Comparison of ENCODE assay signal across 26 cellular contexts in genomic region chr1:65377496-65378268, GRCh38.
"Had no signal": no experiment of that assay in that cellular context is flagged by ENCODE, and none has a peak within 500 bp of the region (broad histone marks: within the 10 kb centered on the region; RNA-seq: fewer than 3 reads in every experiment).

No MANE protein-coding gene starts in this region.

- H3K4me1 Mint-ChIP-seq: nephron progenitor cell; neural progenitor cell; stimulated activated naive B cell treated with anti-CD40 and anti-IgM and Interleukin-4, amounts not matched to agents 10 μg/mL and 1 μg/mL and 100 μg/mL, for 72 hours had no signal

- H3K4me3 ChIP-seq: left lung, lower lobe of right lung, neural progenitor cell, ovary, right atrium auricular region, skin epidermis, stomach, thoracic aorta, tibial artery, uterus had no signal

- H3K4me3 Mint-ChIP-seq: naive thymus-derived CD8-positive, alpha-beta T cell; nephron progenitor cell; neural progenitor cell; stimulated activated naive B cell treated with anti-CD40 and anti-IgM and Interleukin-4, amounts not matched to agents 10 μg/mL and 1 μg/mL and 100 μg/mL, for 72 hours; type B pancreatic cell had no signal

- H3K36me3 ChIP-seq: left lung, lower lobe of right lung, neural progenitor cell, ovary, right atrium auricular region, stomach, thoracic aorta, tibial artery, uterus had no signal

- H3K9ac ChIP-seq: neural progenitor cell had no signal

- H3K36me3 Mint-ChIP-seq: neural progenitor cell had no signal

- H3K9me3 Mint-ChIP-seq: nephron progenitor cell, type B pancreatic cell had no signal

- H2AFZ ChIP-seq: neural progenitor cell had no signal

- H3K27me3 ChIP-seq: left lung, neural progenitor cell, ovary, right atrium auricular region, stomach, tibial artery, uterus had no signal

- H3K27me3 Mint-ChIP-seq: progenitor cell of endocrine pancreas, type B pancreatic cell had no signal

- H3K4me1 ChIP-seq: left lung, lower lobe of right lung, neural progenitor cell, right atrium auricular region, stomach, tibial artery, uterus had no signal

- H3K27ac Mint-ChIP-seq: naive thymus-derived CD8-positive, alpha-beta T cell; nephron progenitor cell; neural progenitor cell; progenitor cell of endocrine pancreas; stimulated activated naive B cell treated with anti-CD40 and anti-IgM and Interleukin-4, amounts not matched to agents 10 μg/mL and 1 μg/mL and 100 μg/mL, for 72 hours; type B pancreatic cell had no signal

- H3K4me2 ChIP-seq: neural progenitor cell had no signal

- H3K9me3 ChIP-seq: left lung, lower lobe of right lung, ovary, right atrium auricular region, stomach, thoracic aorta, tibial artery, uterus had no signal

- DNase-seq: islet precursor cell; kidney glomerular epithelial cell; left cardiac atrium; left lung; lower lobe of right lung; mammary epithelial cell; mesenchymal stem cell; naive thymus-derived CD8-positive, alpha-beta T cell; nephron progenitor cell; ovary; stimulated activated CD4-positive, alpha-beta T cell treated with anti-CD3 and anti-CD28 coated beads, Interleukin-12 subunit alpha, Interleukin-12 subunit beta, amount 100 ng/mL, for 4 hours; stimulated activated CD4-positive, alpha-beta T cell treated with anti-CD3 and anti-CD28 coated beads, Interleukin-15, amount 100 ng/mL, for 24 hours; stimulated activated CD4-positive, alpha-beta T cell treated with anti-CD3 and anti-CD28 coated beads, Interleukin-2, amount 100 ng/mL, for 24 hours; stimulated activated CD4-positive, alpha-beta T cell treated with anti-CD3 and anti-CD28 coated beads, Interleukin-4, amount 100 ng/mL, for 1 hour; stimulated activated naive B cell treated with anti-CD40 and anti-IgM and Interleukin-4, amounts not matched to agents 10 μg/mL and 1 μg/mL and 100 μg/mL, for 72 hours; stimulated activated naive CD8-positive, alpha-beta T cell treated with anti-CD3 and anti-CD28 coated beads, Interleukin-15, Interleukin-2, amounts not matched to agents 100 U/mL and 50 U/mL, for 24 hours; stomach; tibial artery; uterus had no signal

- ATAC-seq: left cardiac atrium; left lung; lower lobe of right lung; naive thymus-derived CD8-positive, alpha-beta T cell; sciatic nerve; stimulated activated naive B cell treated with anti-CD40 and anti-IgM and Interleukin-4, amounts not matched to agents 10 μg/mL and 1 μg/mL and 100 μg/mL, for 72 hours; stimulated activated naive CD8-positive, alpha-beta T cell treated with anti-CD3 and anti-CD28 coated beads, Interleukin-15, Interleukin-2, amounts not matched to agents 100 U/mL and 50 U/mL, for 24 hours had no signal

- H3K27ac ChIP-seq: left lung, lower lobe of right lung, neural progenitor cell, ovary, right atrium auricular region, skin epidermis, stomach, thoracic aorta, tibial artery, uterus had no signal
